In the genomic region with DNA sequence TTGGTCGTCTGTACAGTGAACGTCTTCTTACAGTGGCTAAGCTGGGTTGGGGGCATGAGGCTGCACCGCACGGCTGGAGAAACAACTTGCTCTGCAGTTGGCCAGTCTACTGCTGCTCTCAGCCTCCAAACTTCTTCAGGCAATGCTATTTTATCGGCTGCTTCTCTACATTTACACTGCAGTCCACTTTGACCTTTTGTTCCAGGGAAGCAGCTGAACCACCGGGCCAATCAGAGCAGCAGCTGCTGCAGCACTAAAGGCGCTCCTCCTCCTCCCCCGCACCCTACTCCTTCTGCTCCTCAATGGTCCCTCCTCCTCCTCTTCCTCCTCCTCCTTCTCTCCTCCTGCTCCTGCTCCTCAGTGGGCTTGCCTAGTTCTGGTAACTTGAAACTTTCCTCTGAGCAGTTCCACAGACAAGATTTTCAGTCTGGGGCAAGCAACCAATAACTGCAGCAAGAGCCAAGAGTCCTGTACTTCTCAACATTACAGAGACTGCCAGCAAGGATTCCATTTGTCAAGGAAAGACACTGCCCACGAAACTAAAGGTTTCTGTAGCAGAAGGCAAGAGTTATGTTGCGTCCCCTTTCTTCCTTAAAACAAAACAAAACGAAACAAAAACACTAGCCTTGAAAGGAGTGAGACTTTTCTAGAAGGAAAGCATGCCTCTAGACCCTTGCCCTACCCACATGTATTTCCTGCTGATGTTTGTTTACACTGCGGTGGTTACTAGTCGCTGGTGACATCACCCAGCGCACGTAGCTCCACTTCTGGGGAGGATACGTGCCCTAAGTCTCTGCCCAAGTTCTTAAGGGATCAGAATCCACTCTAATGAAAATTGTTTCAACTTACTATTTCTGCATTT, we compare ENCODE assay signal across 8 cellular contexts.
DNase-seq lines count a peak whose midpoint lies in the region; ATAC-seq and TF ChIP-seq lines count a peak whose summit lies in the region.

No MANE protein-coding gene starts in this region.

- H3K27me3 ChIP-seq in neural cell (ENCODE audit: insufficient read depth, low read depth, low read length) = no peaks in the 10 kb centered on the region

- H3K9ac ChIP-seq in neural cell (ENCODE audit: low read length) = peak overlapping the region; percentile 10

- H3K9me2 ChIP-seq in neural cell (ENCODE audit: insufficient read depth, low read length) = no peaks in the 10 kb centered on the region

- H3K79me2 ChIP-seq in neural cell (replicated peaks; ENCODE audit: insufficient read depth, low read length) = peaks cover 18% of the 10 kb centered on the region

- H3F3A ChIP-seq in neural cell (ENCODE audit: insufficient read depth, low read length, poor library complexity, severe bottlenecking) = no peaks in the 10 kb centered on the region

- H3K4me2 ChIP-seq in neural cell (ENCODE audit: low read length) = peak overlapping the region; percentile 34

- no peaks in the 10 kb centered on the region for H3K9me3 ChIP-seq in neural cell (ENCODE audit: low read length)

- H4K20me1 ChIP-seq in neural cell (ENCODE audit: insufficient read depth) = no peaks in the 10 kb centered on the region

- H3K27ac ChIP-seq in neural cell (ENCODE audit: low read length) = no peak overlapping the region

- H2AFZ ChIP-seq in neural cell (ENCODE audit: low read depth, low read length) = peak overlapping the region; percentile 11

- peak; percentile 96 for DNase-seq in Caki2 (ENCODE audit: low read depth)
- DNase-seq in HT1080 (ENCODE audit: low read depth) = peak; percentile 92
- DNase-seq in activated effector memory CD4-positive, alpha-beta T cell treated with Interleukin-2 at 50 U/mL for 16 hours = peak; percentile 43
- DNase-seq in fibroblast of villous mesenchyme (ENCODE audit: low read depth) = peak; percentile 99
- DNase-seq in stromal cell of bone marrow (ENCODE audit: low read depth) = peak; percentile 92

- no peak for TF ChIP-seq EP300 in neural cell (conservative IDR thresholded peaks at IDR 0.05; ENCODE audit: poor library complexity, severe bottlenecking)

- in situ Hi-C loops in Caki2 (cut with HindIII; ENCODE audit: low pct_unique_long_range_greater_than_20kb, low sequenced_read_pairs) = loop anchor here (25.0 kb wide), 1 partner anchor 189 kb away; no protein-coding TSS in a partner anchor

- H3K4me3 ChIP-seq in fibroblast of villous mesenchyme (ENCODE audit: low read depth, low read length) = peak overlapping the region; percentile 70
- H3K4me3 ChIP-seq in neural cell (ENCODE audit: low read length) = peak overlapping the region; percentile 62

- no peak for TF ChIP-seq RAD21 in neural cell (conservative IDR thresholded peaks at IDR 0.05)

- H3K36me3 ChIP-seq in neural cell (ENCODE audit: insufficient read depth, low read length) = no peaks in the 10 kb centered on the region

- ATAC-seq in GM21423 (IDR thresholded peaks at IDR 0.05; ENCODE audit: unreplicated experiment) = peak; percentile 95

- TF ChIP-seq CTCF in fibroblast of villous mesenchyme (IDR thresholded peaks at IDR 0.05; ENCODE audit: insufficient read depth, low read depth, low read length) = no peak
- TF ChIP-seq CTCF in neural cell (IDR thresholded peaks at IDR 0.05; ENCODE audit: poor library complexity, severe bottlenecking) = no peak

TF ChIP-seq in PFSK-1, 5 proteins besides CTCF, POLR2A, EP300 and RAD21:
- TF ChIP-seq, protein P1, sequence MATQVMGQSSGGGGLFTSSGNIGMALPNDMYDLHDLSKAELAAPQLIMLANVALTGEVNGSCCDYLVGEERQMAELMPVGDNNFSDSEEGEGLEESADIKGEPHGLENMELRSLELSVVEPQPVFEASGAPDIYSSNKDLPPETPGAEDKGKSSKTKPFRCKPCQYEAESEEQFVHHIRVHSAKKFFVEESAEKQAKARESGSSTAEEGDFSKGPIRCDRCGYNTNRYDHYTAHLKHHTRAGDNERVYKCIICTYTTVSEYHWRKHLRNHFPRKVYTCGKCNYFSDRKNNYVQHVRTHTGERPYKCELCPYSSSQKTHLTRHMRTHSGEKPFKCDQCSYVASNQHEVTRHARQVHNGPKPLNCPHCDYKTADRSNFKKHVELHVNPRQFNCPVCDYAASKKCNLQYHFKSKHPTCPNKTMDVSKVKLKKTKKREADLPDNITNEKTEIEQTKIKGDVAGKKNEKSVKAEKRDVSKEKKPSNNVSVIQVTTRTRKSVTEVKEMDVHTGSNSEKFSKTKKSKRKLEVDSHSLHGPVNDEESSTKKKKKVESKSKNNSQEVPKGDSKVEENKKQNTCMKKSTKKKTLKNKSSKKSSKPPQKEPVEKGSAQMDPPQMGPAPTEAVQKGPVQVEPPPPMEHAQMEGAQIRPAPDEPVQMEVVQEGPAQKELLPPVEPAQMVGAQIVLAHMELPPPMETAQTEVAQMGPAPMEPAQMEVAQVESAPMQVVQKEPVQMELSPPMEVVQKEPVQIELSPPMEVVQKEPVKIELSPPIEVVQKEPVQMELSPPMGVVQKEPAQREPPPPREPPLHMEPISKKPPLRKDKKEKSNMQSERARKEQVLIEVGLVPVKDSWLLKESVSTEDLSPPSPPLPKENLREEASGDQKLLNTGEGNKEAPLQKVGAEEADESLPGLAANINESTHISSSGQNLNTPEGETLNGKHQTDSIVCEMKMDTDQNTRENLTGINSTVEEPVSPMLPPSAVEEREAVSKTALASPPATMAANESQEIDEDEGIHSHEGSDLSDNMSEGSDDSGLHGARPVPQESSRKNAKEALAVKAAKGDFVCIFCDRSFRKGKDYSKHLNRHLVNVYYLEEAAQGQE (IDR thresholded peaks at IDR 0.05; ENCODE audit: insufficient read depth in 1 of 2, low read depth in 2 of 2, low read length in 2 of 2) = 0 out of 4 replicates have a peak, but pooled peaks of 1 of the 2 experiments have one; percentile 16
- peak; percentile 78 for TF ChIP-seq POLR2AphosphoS5 (IDR thresholded peaks at IDR 0.05; ENCODE audit: low read depth, low read length)
- TF ChIP-seq TAF1 (IDR thresholded peaks at IDR 0.05; ENCODE audit: borderline replicate concordance, insufficient read depth, low read length) = peak; percentile 80; the same call in 1 of the 2 replicates
- peak; percentile 98 for TF ChIP-seq FOXP2 (optimal IDR thresholded peaks at IDR 0.05; ENCODE audit: borderline replicate concordance, extremely low read depth, extremely low read length, insufficient read depth)
- peak; percentile 73; the same call in 1 of the 2 replicates for TF ChIP-seq SIN3A (IDR thresholded peaks at IDR 0.05; ENCODE audit: borderline replicate concordance, insufficient read depth, low read length)
TF ChIP-seq in PFSK-1: peak in this region for 5.

TF ChIP-seq in neural cell, 6 proteins besides CTCF, POLR2A, EP300 and RAD21:
- TF ChIP-seq, protein P1 (IDR thresholded peaks at IDR 0.05; ENCODE audit: borderline replicate concordance) = no peak
- no peak for TF ChIP-seq SMC3 (conservative IDR thresholded peaks at IDR 0.05; ENCODE audit: poor library complexity)
- TF ChIP-seq MXI1 (conservative IDR thresholded peaks at IDR 0.05; ENCODE audit: poor library complexity, severe bottlenecking) = peak; percentile 49
- TF ChIP-seq EZH2 (IDR thresholded peaks at IDR 0.05; ENCODE audit: borderline replicate concordance, insufficient read depth, low read length, poor library complexity, severe bottlenecking) = no peak
TF ChIP-seq in neural cell: peak in this region for 1.

Comparison
In these comparisons a context has a peak if more than half of its experiments do, and no peak if none do; other contexts are left out.
1. DNase-seq: peak in every context shown above with its lines; median percentile 99 in fibroblast of villous mesenchyme; 96 in Caki2; 92 in HT1080; 92 in stromal cell of bone marrow; 43 in activated effector memory CD4-positive, alpha-beta T cell treated with Interleukin-2 at 50 U/mL for 16 hours.